Comparison of ENCODE assay signal across 14 cellular contexts in the genomic region with DNA sequence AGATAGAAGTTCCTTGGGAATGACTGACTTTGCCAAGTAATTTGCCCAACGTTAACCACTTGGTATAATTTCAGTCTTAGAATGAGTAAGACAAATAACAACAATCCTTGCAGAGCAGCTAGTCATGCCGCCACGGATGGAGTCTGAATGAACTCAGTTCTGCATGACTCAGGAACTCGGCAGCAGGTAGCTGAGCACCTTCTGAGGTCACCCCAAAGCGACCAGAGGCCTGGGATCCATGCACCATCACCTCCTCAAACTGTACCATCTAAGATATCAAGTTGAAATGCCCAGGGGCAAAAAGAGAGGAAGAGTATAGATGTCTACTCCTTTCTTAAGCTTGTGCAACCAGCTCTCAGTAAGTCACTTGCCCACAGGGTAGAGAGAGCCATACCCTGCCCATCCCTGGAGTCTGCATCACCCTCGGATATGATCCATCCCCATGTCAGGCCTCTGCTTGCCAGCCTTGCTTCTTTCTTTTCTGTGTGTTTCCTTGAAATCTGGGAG. TPM values are rescaled to one million over a fixed set of nuclear protein-coding genes. Genes with fewer than 3 reads are reported as not detected.
DNase-seq lines count a peak whose midpoint lies in the region; ATAC-seq, FAIRE-seq and TF ChIP-seq lines count a peak whose summit lies in the region.
"Had no signal": no experiment of that assay in that cellular context is flagged by ENCODE, and none has a peak within 500 bp of the region (broad histone marks: within the 10 kb centered on the region; RNA-seq: fewer than 3 reads in every experiment).

No MANE protein-coding gene starts in this region.

- H3K4me3 Mint-ChIP-seq in activated CD4-positive, alpha-beta T cell treated with anti-CD3 and anti-CD28 coated beads, Interleukin-2, amount 10 ng/mL, durations not matched to agents 7 days and 5 days = no peak overlapping the region
- H3K4me3 Mint-ChIP-seq: activated CD4-positive, alpha-beta T cell treated with anti-CD3 and anti-CD28 coated beads for 36 hours; activated naive CD4-positive, alpha-beta T cell treated with anti-CD3 and anti-CD28 coated beads, Interleukin-2, amount 50 U/mL, for 24 hours had no signal

- no peak for ATAC-seq in GM21717 (IDR thresholded peaks at IDR 0.05; ENCODE audit: unreplicated experiment)
- ATAC-seq: activated CD4-positive, alpha-beta T cell treated with anti-CD3 and anti-CD28 coated beads for 36 hours had no signal

- TF ChIP-seq POLR2A in H54 (IDR thresholded peaks at IDR 0.05; ENCODE audit: low read depth, low read length) = no peak

- H3K27ac Mint-ChIP-seq in activated CD4-positive, alpha-beta T cell treated with anti-CD3 and anti-CD28 coated beads, Interleukin-2, amount 10 ng/mL, durations not matched to agents 7 days and 5 days = no peak overlapping the region
- H3K27ac Mint-ChIP-seq: activated CD4-positive, alpha-beta T cell treated with anti-CD3 and anti-CD28 coated beads for 36 hours; activated naive CD4-positive, alpha-beta T cell treated with anti-CD3 and anti-CD28 coated beads, Interleukin-2, amount 50 U/mL, for 24 hours had no signal

- H3K27me3 Mint-ChIP-seq in activated CD4-positive, alpha-beta T cell treated with anti-CD3 and anti-CD28 coated beads, Interleukin-2, amount 10 ng/mL, durations not matched to agents 7 days and 5 days = peaks cover 45% of the 10 kb centered on the region
- H3K27me3 Mint-ChIP-seq: activated CD4-positive, alpha-beta T cell treated with anti-CD3 and anti-CD28 coated beads for 36 hours; activated naive CD4-positive, alpha-beta T cell treated with anti-CD3 and anti-CD28 coated beads, Interleukin-2, amount 50 U/mL, for 24 hours had no signal

- CTCF ChIA-PET in activated CD4-positive, alpha-beta T cell treated with anti-CD3 and anti-CD28 coated beads, Interleukin-2, amount 10 ng/mL, durations not matched to agents 7 days and 5 days (lab: Charles Lee) = interaction anchor here (0.6 to 2.1 kb wide), 9 partner anchors 9 to 63 kb away, joined by 3 to 4 read pairs (median 3); partner anchors contain the start of gene CDCP1

- no peak overlapping the region for H3K4me3 ChIP-seq in choroid plexus epithelial cell (ENCODE audit: low read depth, low read length)

- FAIRE-seq in H54 (lab: Jason Lieb, UNC) = peak; percentile 82

- DNase-seq in H54 (ENCODE audit: insufficient read length, low spot score) (no peak), RPMI7951 (ENCODE audit: low read depth) (peak; percentile 74), choroid plexus epithelial cell (ENCODE audit: low read depth) (peak; percentile 35), non-pigmented ciliary epithelial cell (ENCODE audit: low read depth) (peak; percentile 50), T-helper 2 cell (no peak), OCI-M2 (lab: John Stamatoyannopoulos, UW; ENCODE audit: unreplicated experiment) (no peak)
- no peak for DNase-seq in activated CD4-positive, alpha-beta T cell treated with anti-CD3 and anti-CD28 coated beads, Interleukin-2, amount 10 ng/mL, durations not matched to agents 7 days and 5 days
- DNase-seq: activated CD4-positive, alpha-beta T cell treated with anti-CD3 and anti-CD28 coated beads for 36 hours; DND-41; NCI-H1436 treated with DMSO at 0.1 percent for 48 hours; NCI-H446 treated with DMSO at 0.1 percent for 48 hours; posterior cingulate gyrus had no signal

- peaks cover 8% of the 10 kb centered on the region for H3K36me3 Mint-ChIP-seq in activated CD4-positive, alpha-beta T cell treated with anti-CD3 and anti-CD28 coated beads, Interleukin-2, amount 10 ng/mL, durations not matched to agents 7 days and 5 days (ENCODE audit: low read depth)

- no peak for TF ChIP-seq CTCF in choroid plexus epithelial cell (conservative IDR thresholded peaks at IDR 0.05; ENCODE audit: low read depth, low read length)

- no peaks in the 10 kb centered on the region for H3K4me1 Mint-ChIP-seq in activated CD4-positive, alpha-beta T cell treated with anti-CD3 and anti-CD28 coated beads, Interleukin-2, amount 10 ng/mL, durations not matched to agents 7 days and 5 days
- H3K4me1 Mint-ChIP-seq: activated CD4-positive, alpha-beta T cell treated with anti-CD3 and anti-CD28 coated beads for 36 hours; activated naive CD4-positive, alpha-beta T cell treated with anti-CD3 and anti-CD28 coated beads, Interleukin-2, amount 50 U/mL, for 24 hours had no signal

- POLR2A ChIA-PET in activated CD4-positive, alpha-beta T cell treated with anti-CD3 and anti-CD28 coated beads, Interleukin-2, amount 10 ng/mL, durations not matched to agents 7 days and 5 days (lab: Charles Lee) = no interaction called here

- H3K9me3 Mint-ChIP-seq in activated CD4-positive, alpha-beta T cell treated with anti-CD3 and anti-CD28 coated beads, Interleukin-2, amount 10 ng/mL, durations not matched to agents 7 days and 5 days = peaks cover 12% of the 10 kb centered on the region
- H3K9me3 Mint-ChIP-seq: activated naive CD4-positive, alpha-beta T cell treated with anti-CD3 and anti-CD28 coated beads, Interleukin-2, amount 50 U/mL, for 24 hours had no signal

RNA-seq across cellular contexts. Expression of gene CDCP1, which starts 8.5 kb away (rescaled TPM):
- total RNA-seq in RPMI7951 (2014; rRNA removed; shearing (Covaris generic)) = 75.6 and 78.0 TPM in 2 replicates
- 10 to 100 TPM; 21.7 to 22.2 TPM for total RNA-seq in activated CD4-positive, alpha-beta T cell treated with anti-CD3 and anti-CD28 coated beads, Interleukin-2, amount 10 ng/mL, durations not matched to agents 7 days and 5 days

Comparison
In these comparisons a context has a peak if more than half of its experiments do, and no peak if none do; other contexts are left out.
1. DNase-seq: peak in RPMI7951 (single experiment), choroid plexus epithelial cell (single experiment) and non-pigmented ciliary epithelial cell (single experiment); none in H54 (single experiment), T-helper 2 cell (0 of 5), activated CD4-positive, alpha-beta T cell treated with anti-CD3 and anti-CD28 coated beads, Interleukin-2, amount 10 ng/mL, durations not matched to agents 7 days and 5 days (single experiment) and OCI-M2 (single experiment).